In genomic region chr10:14609178-14609577, GRCh38 we compare ENCODE assay signal across 13 cellular contexts.
DNase-seq lines count a peak whose midpoint lies in the region; ATAC-seq and TF ChIP-seq lines count a peak whose summit lies in the region.
"Had no signal": no experiment of that assay in that cellular context is flagged by ENCODE, and none has a peak within 500 bp of the region (broad histone marks: within the 10 kb centered on the region; RNA-seq: fewer than 3 reads in every experiment).

No MANE protein-coding gene starts in this region.

- H3K27me3 Mint-ChIP-seq in activated B cell treated with CpG ODN at 0.5 μM for 24 hours, result no peaks in the 10 kb centered on the region
- H3K27me3 Mint-ChIP-seq in naive B cell, result no peaks in the 10 kb centered on the region
- no peaks in the 10 kb centered on the region for H3K27me3 Mint-ChIP-seq in activated CD8-positive, alpha-beta T cell treated with anti-CD3 and anti-CD28 coated beads for 36 hours
- H3K27me3 Mint-ChIP-seq in neural progenitor cell (ENCODE audit: insufficient read depth, low read depth), result peaks cover 9% of the 10 kb centered on the region
- H3K27me3 Mint-ChIP-seq: CD4-positive, alpha-beta T cell had no signal

- H3K36me3 Mint-ChIP-seq in activated B cell treated with CpG ODN at 0.5 μM for 24 hours (ENCODE audit: low read depth) (peaks cover 5% of the 10 kb centered on the region), naive B cell (peaks cover 0 to 8% of the 10 kb centered on the region in 2 donors), neural progenitor cell (no peaks in the 10 kb centered on the region)
- H3K36me3 Mint-ChIP-seq in activated CD8-positive, alpha-beta T cell treated with anti-CD3 and anti-CD28 coated beads for 36 hours (ENCODE audit: low read depth), result no peaks in the 10 kb centered on the region

- POLR2A ChIA-PET in activated B cell treated with CpG ODN at 0.5 μM for 24 hours (lab: Charles Lee), result interaction anchor here (0.9 to 5.9 kb wide), 10 partner anchors 9 to 228 kb away, joined by 3 to 58 read pairs (median 6); partner anchors contain the start of genes CDNF, HSPA14 and MSANTD7
- POLR2A ChIA-PET in activated CD8-positive, alpha-beta T cell treated with anti-CD3 and anti-CD28 coated beads for 36 hours (lab: Charles Lee), result interaction anchor here (0.7 kb wide), 1 partner anchor 90 kb away, joined by 3 read pairs; no protein-coding TSS in a partner anchor

- no peaks in the 10 kb centered on the region for H4K20me1 ChIP-seq in neural progenitor cell (ENCODE audit: low read depth)

- peaks cover 64% of the 10 kb centered on the region for H3K4me1 Mint-ChIP-seq in activated B cell treated with CpG ODN at 0.5 μM for 24 hours
- H3K4me1 Mint-ChIP-seq in naive B cell, result peaks cover 37 to 58% (median 52%) of the 10 kb centered on the region in 3 donors
- peaks cover 44% of the 10 kb centered on the region for H3K4me1 Mint-ChIP-seq in activated CD8-positive, alpha-beta T cell treated with anti-CD3 and anti-CD28 coated beads for 36 hours (ENCODE audit: low read depth)
- H3K4me1 Mint-ChIP-seq in neural progenitor cell, result peaks cover 11% of the 10 kb centered on the region

- peaks cover 7% of the 10 kb centered on the region for H3K4me1 ChIP-seq in neural progenitor cell

- peak overlapping the region; percentile 30 for H3K4me3 Mint-ChIP-seq in activated B cell treated with CpG ODN at 0.5 μM for 24 hours
- H3K4me3 Mint-ChIP-seq in naive B cell, result peak overlapping the region in 6 of 8 donors; percentile 15 to 79 (median 56)
- no peak overlapping the region for H3K4me3 Mint-ChIP-seq in activated CD8-positive, alpha-beta T cell treated with anti-CD3 and anti-CD28 coated beads for 36 hours
- no peak overlapping the region for H3K4me3 Mint-ChIP-seq in neural progenitor cell
- H3K4me3 Mint-ChIP-seq: CD4-positive, alpha-beta T cell had no signal

- no peak overlapping the region for H2AFZ ChIP-seq in neural progenitor cell (replicated peaks)

- TF ChIP-seq CTCF in activated B cell treated with CpG ODN at 0.5 μM for 24 hours (IDR thresholded peaks at IDR 0.05), result no peak
- TF ChIP-seq CTCF in activated CD8-positive, alpha-beta T cell treated with anti-CD3 and anti-CD28 coated beads for 36 hours (IDR thresholded peaks at IDR 0.05), result no peak
- TF ChIP-seq CTCF in neural progenitor cell (IDR thresholded peaks at IDR 0.05), result no peak

- ATAC-seq in activated B cell treated with CpG ODN at 0.5 μM for 24 hours (ENCODE audit: low read depth) (no peak), naive B cell (ENCODE audit: low read depth in 2 of 2) (no peak), HG03097 (IDR thresholded peaks at IDR 0.05; ENCODE audit: low FRiP score, unreplicated experiment) (no peak)
- ATAC-seq in activated CD8-positive, alpha-beta T cell treated with anti-CD3 and anti-CD28 coated beads for 36 hours, result no peak

- intact Hi-C loops in activated B cell treated with CpG ODN at 0.5 μM for 24 hours (cut with micrococcal nuclease), result loop anchor here (1.0 to 5.0 kb wide), 3 partner anchors 8 to 533 kb away; no protein-coding TSS in a partner anchor
- intact Hi-C loops in activated CD8-positive, alpha-beta T cell treated with anti-CD3 and anti-CD28 coated beads for 36 hours (cut with micrococcal nuclease), result no loop called here

- no peak overlapping the region for H3K27ac ChIP-seq in neural progenitor cell
- H3K27ac ChIP-seq: 22Rv1 had no signal

- peak overlapping the region; percentile 78 for H3K27ac Mint-ChIP-seq in activated B cell treated with CpG ODN at 0.5 μM for 24 hours
- H3K27ac Mint-ChIP-seq in naive B cell, result peak overlapping the region; percentile 18 to 97 (median 72)
- no peak overlapping the region for H3K27ac Mint-ChIP-seq in activated CD8-positive, alpha-beta T cell treated with anti-CD3 and anti-CD28 coated beads for 36 hours
- no peak overlapping the region for H3K27ac Mint-ChIP-seq in neural progenitor cell
- H3K27ac Mint-ChIP-seq: CD4-positive, alpha-beta T cell had no signal

- H3K79me2 ChIP-seq in neural progenitor cell (ENCODE audit: low read depth), result no peaks in the 10 kb centered on the region

- H3K4me2 ChIP-seq in neural progenitor cell, result no peak overlapping the region

- peak; percentile 47 for DNase-seq in DMS 273 (lab: John Stamatoyannopoulos, UW; ENCODE audit: unreplicated experiment)
- DNase-seq in DMS 273 treated with DMSO at 0.1 percent for 48 hours (lab: John Stamatoyannopoulos, UW), result no peak
- DNase-seq in activated B cell treated with CpG ODN at 0.5 μM for 24 hours, result no peak
- no peak for DNase-seq in naive B cell
- no peak for DNase-seq in activated CD8-positive, alpha-beta T cell treated with anti-CD3 and anti-CD28 coated beads for 36 hours
- no peak for DNase-seq in neural progenitor cell (ENCODE audit: low spot score)
- DNase-seq in activated naive CD4-positive, alpha-beta T cell (lab: John Stamatoyannopoulos, UW), result no peak
- DNase-seq: CD4-positive, alpha-beta T cell; DMS53; NCI-H1105; NCI-H2081 treated with DMSO at 0.1 percent for 48 hours had no signal

- H3K27me3 ChIP-seq in neural progenitor cell, result peaks cover 9% of the 10 kb centered on the region

- H3K4me3 ChIP-seq in neural progenitor cell, result no peak overlapping the region

- H3K36me3 ChIP-seq in neural progenitor cell, result no peaks in the 10 kb centered on the region

- CTCF ChIA-PET in activated B cell treated with CpG ODN at 0.5 μM for 24 hours (lab: Charles Lee), result no interaction called here
- CTCF ChIA-PET in activated CD8-positive, alpha-beta T cell treated with anti-CD3 and anti-CD28 coated beads for 36 hours (lab: Charles Lee), result interaction anchor here (1.1 kb wide), 1 partner anchor 48 kb away, joined by 4 read pairs; no protein-coding TSS in a partner anchor

- peaks cover 15% of the 10 kb centered on the region for H3F3A ChIP-seq in neural progenitor cell (ENCODE audit: low read depth)

- H3K9ac ChIP-seq in neural progenitor cell, result no peak overlapping the region

- no peaks in the 10 kb centered on the region for H3K9me3 ChIP-seq in neural progenitor cell (ENCODE audit: low read depth)

- H3K9me3 Mint-ChIP-seq in activated B cell treated with CpG ODN at 0.5 μM for 24 hours, result no peaks in the 10 kb centered on the region
- no peaks in the 10 kb centered on the region for H3K9me3 Mint-ChIP-seq in naive B cell
- peaks cover 1% of the 10 kb centered on the region for H3K9me3 Mint-ChIP-seq in activated CD8-positive, alpha-beta T cell treated with anti-CD3 and anti-CD28 coated beads for 36 hours
- no peaks in the 10 kb centered on the region for H3K9me3 Mint-ChIP-seq in neural progenitor cell
- H3K9me3 Mint-ChIP-seq: CD4-positive, alpha-beta T cell had no signal

Comparison
In these comparisons a context has a peak if more than half of its experiments do, and no peak if none do; other contexts are left out.
1. H3K27ac Mint-ChIP-seq: peak in activated B cell treated with CpG ODN at 0.5 μM for 24 hours (single experiment) and naive B cell (6 of 6); none in activated CD8-positive, alpha-beta T cell treated with anti-CD3 and anti-CD28 coated beads for 36 hours (single experiment) and neural progenitor cell (single experiment).
2. H3K4me3 Mint-ChIP-seq: peak in activated B cell treated with CpG ODN at 0.5 μM for 24 hours (single experiment) and naive B cell (6 of 8); none in activated CD8-positive, alpha-beta T cell treated with anti-CD3 and anti-CD28 coated beads for 36 hours (single experiment) and neural progenitor cell (single experiment).